Comparison of ENCODE assay signal across 1 cellular context in the genomic region with DNA sequence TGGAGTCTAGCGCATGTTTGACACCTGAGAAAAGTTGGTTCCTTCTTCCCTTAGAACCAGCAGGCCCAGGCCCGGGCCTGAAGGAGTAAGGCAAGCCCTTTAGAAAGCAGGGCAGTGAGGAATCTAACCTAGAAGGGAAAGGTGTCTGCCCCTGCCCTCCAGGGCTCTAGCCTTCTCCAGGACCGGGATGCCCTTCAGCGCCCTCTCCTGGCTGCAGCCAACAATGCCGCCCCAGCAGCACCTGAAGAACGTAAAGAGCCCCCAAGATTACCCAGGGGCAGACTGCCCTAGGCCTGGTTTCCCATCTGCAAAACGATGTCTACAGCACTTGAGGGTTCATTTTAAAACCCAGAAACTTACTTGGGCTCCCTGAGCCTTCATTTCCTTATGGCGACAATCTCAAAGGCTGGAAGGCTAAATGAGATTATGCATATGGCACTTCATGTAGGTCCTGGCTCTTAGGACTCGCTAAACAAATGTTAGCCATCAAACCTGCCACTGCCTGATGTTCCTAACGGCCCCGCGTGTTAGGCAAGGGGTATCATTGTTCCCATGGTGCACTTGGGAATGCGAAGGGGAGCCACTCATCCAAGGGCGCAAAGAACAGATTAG.
TF ChIP-seq lines count a peak whose summit lies in the region.

No MANE protein-coding gene starts in this region.

TF ChIP-seq in H1, 55 proteins besides CTCF, POLR2A, EP300 and RAD21 (continued from another document):
- TF ChIP-seq CHD7 (IDR thresholded peaks at IDR 0.05; ENCODE audit: insufficient replicate concordance, low read length) (no peak), TEAD4 (IDR thresholded peaks at IDR 0.05; ENCODE audit: low read depth, low read length) (no peak), RBBP5 (IDR thresholded peaks at IDR 0.05; ENCODE audit: borderline replicate concordance, low read depth, low read length) (no peak), HDAC2 (IDR thresholded peaks at IDR 0.05; ENCODE audit: borderline replicate concordance in 1 of 2, low read depth in 2 of 2, low read length in 2 of 2) (no peak), CBX5 (IDR thresholded peaks at IDR 0.05; ENCODE audit: low read depth, low read length) (no peak), YY1 (IDR thresholded peaks at IDR 0.05; ENCODE audit: low read depth, low read length) (0 out of 2 replicates have a peak, but pooled peaks have one; percentile 48), PHF8 (conservative IDR thresholded peaks at IDR 0.05; ENCODE audit: low read depth, low read length) (no peak), POLR2AphosphoS5 (IDR thresholded peaks at IDR 0.05; ENCODE audit: low read depth, low read length) (no peak), GABPA (IDR thresholded peaks at IDR 0.05; ENCODE audit: borderline replicate concordance, insufficient read depth, low read length) (peak; percentile 32; the same call in 1 of the 2 replicates), SUZ12 (IDR thresholded peaks at IDR 0.05; ENCODE audit: low read length) (no peak), CREB1 (IDR thresholded peaks at IDR 0.05) (no peak), JUN (IDR thresholded peaks at IDR 0.05; ENCODE audit: low read depth, low read length) (no peak)
- TF ChIP-seq, protein P1, sequence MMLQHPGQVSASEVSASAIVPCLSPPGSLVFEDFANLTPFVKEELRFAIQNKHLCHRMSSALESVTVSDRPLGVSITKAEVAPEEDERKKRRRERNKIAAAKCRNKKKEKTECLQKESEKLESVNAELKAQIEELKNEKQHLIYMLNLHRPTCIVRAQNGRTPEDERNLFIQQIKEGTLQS (IDR thresholded peaks at IDR 0.05; ENCODE audit: insufficient read depth, low read depth, low read length): 0 out of 2 replicates have a peak, but pooled peaks have one; percentile 22
